Comparison of ENCODE assay signal across 28 cellular contexts in genomic region chr21:45906859-45907258, GRCh38.
"Had no signal": no experiment of that assay in that cellular context is flagged by ENCODE, and none has a peak within 500 bp of the region (broad histone marks: within the 10 kb centered on the region; RNA-seq: fewer than 3 reads in every experiment).

No MANE protein-coding gene starts in this region.

- H3K27ac ChIP-seq: left ventricle myocardium inferior, neural progenitor cell, neutrophil, ovary, prostate gland, sigmoid colon, tibial nerve, uterus had no signal

- H3K9me3 Mint-ChIP-seq: mesothelial cell of epicardium; naive thymus-derived CD4-positive, alpha-beta T cell; nephron progenitor cell; neural progenitor cell; stimulated activated memory B cell treated with anti-CD40 and anti-IgM and Interleukin-4, amounts not matched to agents 10 μg/mL and 1 μg/mL and 100 μg/mL, for 72 hours; stimulated activated naive CD8-positive, alpha-beta T cell treated with anti-CD3 and anti-CD28 coated beads, Interleukin-15, amount 100 ng/mL, for 72 hours; type B pancreatic cell had no signal

- H3K27me3 Mint-ChIP-seq: naive thymus-derived CD4-positive, alpha-beta T cell; stimulated activated memory B cell treated with anti-CD40 and anti-IgM and Interleukin-4, amounts not matched to agents 10 μg/mL and 1 μg/mL and 100 μg/mL, for 72 hours; stimulated activated naive CD8-positive, alpha-beta T cell treated with anti-CD3 and anti-CD28 coated beads, Interleukin-15, amount 100 ng/mL, for 72 hours had no signal

- H3K27me3 ChIP-seq: neural progenitor cell, neutrophil, ovary, sigmoid colon, tibial nerve, uterus had no signal

- H3K4me3 Mint-ChIP-seq: mesothelial cell of epicardium; naive thymus-derived CD4-positive, alpha-beta T cell; nephron progenitor cell; neural progenitor cell; stimulated activated memory B cell treated with anti-CD40 and anti-IgM and Interleukin-4, amounts not matched to agents 10 μg/mL and 1 μg/mL and 100 μg/mL, for 72 hours; stimulated activated naive CD8-positive, alpha-beta T cell treated with anti-CD3 and anti-CD28 coated beads, Interleukin-15, amount 100 ng/mL, for 72 hours; type B pancreatic cell had no signal

- DNase-seq: head of caudate nucleus; hippocampal formation; left ventricle myocardium inferior; mesendoderm; naive thymus-derived CD4-positive, alpha-beta T cell; nephron progenitor cell; occipital lobe; retina; sigmoid colon; small intestine; stimulated activated CD4-positive, alpha-beta T cell treated with anti-CD3 and anti-CD28 coated beads, Interleukin-1b, Interleukin-23, amount 100 ng/mL, for 48 hours; stimulated activated CD4-positive, alpha-beta T cell treated with anti-CD3 and anti-CD28 coated beads, Interleukin-2, amount 100 ng/mL, for 48 hours; stimulated activated CD4-positive, alpha-beta T cell treated with anti-CD3 and anti-CD28 coated beads, Interleukin-4, amount 100 ng/mL, for 4 hours; stimulated activated CD8-positive, alpha-beta memory T cell treated with anti-CD3 and anti-CD28 coated beads, Interleukin-4, amount 100 ng/mL, for 48 hours; stimulated activated naive CD4-positive, alpha-beta T cell treated with Interleukin-2 at 50 U/mL for 16 hours; stimulated activated naive CD8-positive, alpha-beta T cell treated with anti-CD3 and anti-CD28 coated beads, Interleukin-15, amount 100 ng/mL, for 72 hours; substantia nigra; uterus had no signal

- ATAC-seq: naive thymus-derived CD4-positive, alpha-beta T cell; right cardiac atrium; stimulated activated memory B cell treated with anti-CD40 and anti-IgM and Interleukin-4, amounts not matched to agents 10 μg/mL and 1 μg/mL and 100 μg/mL, for 72 hours; stimulated activated naive CD8-positive, alpha-beta T cell treated with anti-CD3 and anti-CD28 coated beads, Interleukin-15, amount 100 ng/mL, for 72 hours had no signal

- H3K4me1 Mint-ChIP-seq: neural progenitor cell; stimulated activated memory B cell treated with anti-CD40 and anti-IgM and Interleukin-4, amounts not matched to agents 10 μg/mL and 1 μg/mL and 100 μg/mL, for 72 hours; stimulated activated naive CD8-positive, alpha-beta T cell treated with anti-CD3 and anti-CD28 coated beads, Interleukin-15, amount 100 ng/mL, for 72 hours had no signal

- H3K4me1 ChIP-seq: neural progenitor cell, prostate gland, uterus had no signal

- H3K36me3 ChIP-seq: left ventricle myocardium inferior, neural progenitor cell, ovary, prostate gland, sigmoid colon, uterus had no signal

- H3K4me2 ChIP-seq: neural progenitor cell had no signal

- FAIRE-seq: small intestine had no signal

- H3K27ac Mint-ChIP-seq: stimulated activated memory B cell treated with anti-CD40 and anti-IgM and Interleukin-4, amounts not matched to agents 10 μg/mL and 1 μg/mL and 100 μg/mL, for 72 hours; type B pancreatic cell had no signal

- H2AFZ ChIP-seq: neural progenitor cell had no signal

- H3K4me3 ChIP-seq: left ventricle myocardium inferior, lung, neural progenitor cell, ovary, prostate gland, sigmoid colon, tibial nerve, uterus had no signal

- H3K9ac ChIP-seq: neural progenitor cell had no signal

- H3K36me3 Mint-ChIP-seq: neural progenitor cell, type B pancreatic cell had no signal

- H3K9me3 ChIP-seq: left ventricle myocardium inferior, neutrophil, ovary, prostate gland, sigmoid colon, tibial nerve, uterus had no signal
